Comparison of ENCODE assay signal across 1 cellular context in the genomic region with DNA sequence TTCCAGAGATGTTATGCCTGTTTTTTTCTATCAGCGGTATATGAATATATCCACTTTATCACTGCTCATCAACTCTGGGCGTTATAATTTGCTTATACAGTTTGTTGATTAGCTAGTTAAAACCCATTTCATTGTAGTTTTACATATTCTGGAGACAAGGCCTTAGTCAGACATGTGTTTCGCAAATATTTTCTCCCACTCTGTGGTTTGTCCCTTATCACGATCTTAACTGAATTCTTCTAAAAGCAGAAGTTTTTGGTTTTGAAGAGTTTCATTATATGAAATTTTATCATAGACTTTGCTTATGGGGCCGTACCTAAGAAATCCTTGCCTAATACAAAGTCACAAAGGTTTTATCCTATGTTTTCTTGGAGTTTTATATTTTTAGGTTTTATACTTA.
TF ChIP-seq lines count a peak whose summit lies in the region.

No MANE protein-coding gene starts in this region.

TF ChIP-seq in GM12878, 131 proteins besides CTCF, POLR2A, EP300 and RAD21 (continued from another document):
- TF ChIP-seq SMARCA5 (IDR thresholded peaks at IDR 0.05) (no peak), RUNX3 (IDR thresholded peaks at IDR 0.05; ENCODE audit: low read length) (peak; percentile 85), ZSCAN29 (IDR thresholded peaks at IDR 0.05) (no peak), ZNF217 (IDR thresholded peaks at IDR 0.05) (no peak)
